Comparison of ENCODE assay signal across 17 cellular contexts in genomic region chr12:82055391-82055790, GRCh38.
DNase-seq lines count a peak whose midpoint lies in the region; ATAC-seq, FAIRE-seq and TF ChIP-seq lines count a peak whose summit lies in the region.
"Had no signal": no experiment of that assay in that cellular context is flagged by ENCODE, and none has a peak within 500 bp of the region (broad histone marks: within the 10 kb centered on the region; RNA-seq: fewer than 3 reads in every experiment).

No MANE protein-coding gene starts in this region.

- no peaks in the 10 kb centered on the region for H3K9me3 ChIP-seq in GM12878 (replicated peaks; ENCODE audit: control insufficient read depth, insufficient read depth, low read length)
- H3K9me3 ChIP-seq: BLaER1, Caco-2 had no signal

- no peaks in the 10 kb centered on the region for H3K27me3 ChIP-seq in GM12878 (replicated peaks in 1 of 2; ENCODE audit: control insufficient read depth in 2 of 2, insufficient read depth in 2 of 2, low read length in 1 of 2)
- H3K27me3 ChIP-seq: BLaER1 had no signal

- H3K79me2 ChIP-seq in GM12878 (ENCODE audit: control insufficient read depth, insufficient read depth, low read length): no peaks in the 10 kb centered on the region

- no peak overlapping the region for H3K9ac ChIP-seq in GM12878 (ENCODE audit: control insufficient read depth, insufficient read depth, low read length)
- H3K9ac ChIP-seq: BLaER1 had no signal

- no peak for TF ChIP-seq POLR2A in GM12878 (IDR thresholded peaks at IDR 0.05; ENCODE audit: low read depth, low read length)

- intact Hi-C loops in Right ventricle myocardium inferior (cut with DNase I) (no loop called here), cardiac septum (cut with DNase I) (no loop called here), GM12878 (cut with micrococcal nuclease; ENCODE audit: unreplicated experiment) (no loop called here)

- CTCF ChIA-PET in GM12878 (lab: Yijun Ruan, JAX): interaction anchor here (1.0 to 1.5 kb wide), 4 partner anchors 9 to 256 kb away, joined by 3 read pairs; no protein-coding TSS in a partner anchor

- SMC1A ChIA-PET in GM12878 (lab: Charles Lee; ENCODE audit: uncharacterized antibody, unreplicated experiment): interaction anchor here (0.6 to 1.3 kb wide), 3 partner anchors 8 to 10 kb away, joined by 3 read pairs; no protein-coding TSS in a partner anchor

- WGBS in GM12878 (ENCODE audit: insufficient coverage, insufficient replicate concordance, low lambda C conversion rate, missing lambda C conversion rate): 0% methylated on average over 1 of the region's 1 CpG

- in situ Hi-C loops in GM12878 (cut with MboI): no loop called here

- no peak overlapping the region for H3K27ac ChIP-seq in GM12878 (ENCODE audit: control insufficient read depth, insufficient read depth)
- H3K27ac ChIP-seq: BLaER1 had no signal

- no peaks in the 10 kb centered on the region for H3K36me3 ChIP-seq in GM12878 (ENCODE audit: control insufficient read depth in 2 of 2, insufficient read depth in 2 of 2, low read length in 1 of 2)
- H3K36me3 ChIP-seq: BLaER1 had no signal

- H4K20me1 ChIP-seq in GM12878 (ENCODE audit: control insufficient read depth, insufficient read depth): no peaks in the 10 kb centered on the region
- H4K20me1 ChIP-seq: BLaER1 had no signal

- POLR2A ChIA-PET in GM12878 (lab: Charles Lee): interaction anchor here (0.9 kb wide), 1 partner anchor 87 kb away, joined by 3 read pairs; no protein-coding TSS in a partner anchor

- H2AFZ ChIP-seq in GM12878 (ENCODE audit: control insufficient read depth, low read depth, low read length): no peak overlapping the region

- TF ChIP-seq CTCF in GM12878 (IDR thresholded peaks at IDR 0.05 in 2 of 3, conservative IDR thresholded peaks at IDR 0.05 in 1 of 3; ENCODE audit: control insufficient read depth in 2 of 3, extremely low read depth in 1 of 3, insufficient read depth in 1 of 3, low read depth in 3 of 3, low read length in 3 of 3): no peak

- H3K4me1 ChIP-seq in GM12878 (ENCODE audit: control insufficient read depth, insufficient read depth, low read length): no peaks in the 10 kb centered on the region
- H3K4me1 ChIP-seq: BLaER1, Caco-2 had no signal

- RAD21 ChIA-PET in GM12878 (lab: Charles Lee; ENCODE audit: unreplicated experiment): no interaction called here

- no peak for FAIRE-seq in GM12878 (lab: Jason Lieb, UNC)

- no peak for TF ChIP-seq RAD21 in GM12878 (IDR thresholded peaks at IDR 0.05; ENCODE audit: insufficient read depth, low read depth, low read length)

- no peak for TF ChIP-seq EP300 in GM12878 (IDR thresholded peaks at IDR 0.05; ENCODE audit: borderline replicate concordance in 1 of 2, control insufficient read depth in 1 of 2, low read depth in 2 of 2, low read length in 2 of 2)

- ATAC-seq in Right ventricle myocardium inferior (no peak), GM12878 (peak; percentile 82), GM19397 (IDR thresholded peaks at IDR 0.05; ENCODE audit: unreplicated experiment) (no peak)
- peak; percentile 23 for ATAC-seq in stimulated activated naive CD8-positive, alpha-beta T cell treated with anti-CD3 and anti-CD28 coated beads, Interleukin-15, Interleukin-2, amounts not matched to agents 100 U/mL and 50 U/mL, for 24 hours

- peak; percentile 3 for DNase-seq in activated CD4-positive, alpha-beta T cell treated with anti-CD3 and anti-CD28 coated beads for 48 hours
- DNase-seq in activated CD4-positive, alpha-beta T cell treated with anti-CD3 and anti-CD28 coated beads, Interleukin-2, amount 50 U/mL, for 1 hour: no peak
- peak; percentile 39 for DNase-seq in Right ventricle myocardium inferior (ENCODE audit: missing footprints)
- no peak for DNase-seq in cardiac septum (ENCODE audit: low spot score)
- no peak for DNase-seq in GM12878 (ENCODE audit: low read depth, low spot score)
- no peak for DNase-seq in stimulated activated naive CD8-positive, alpha-beta T cell treated with anti-CD3 and anti-CD28 coated beads, Interleukin-15, Interleukin-2, amounts not matched to agents 100 U/mL and 50 U/mL, for 24 hours
- DNase-seq in NCI-H82 treated with DMSO at 0.1 percent for 48 hours (lab: John Stamatoyannopoulos, UW; ENCODE audit: unreplicated experiment): no peak
- DNase-seq: 8988T; AML-193; Caco-2; CD8-positive, alpha-beta memory T cell; DND-41; GDM1; GOT3; H9 had no signal

- H3K4me3 ChIP-seq in GM12878: no peak overlapping the region
- H3K4me3 ChIP-seq: BLaER1 had no signal

- no TSS peak for BruUV-seq in GM12878 (replicated peaks; lab: Mats Ljungman, UMichigan)

- H3K4me2 ChIP-seq in GM12878 (ENCODE audit: control insufficient read depth, insufficient read depth): no peak overlapping the region
- H3K4me2 ChIP-seq: BLaER1 had no signal

TF ChIP-seq in GM12878, 131 proteins besides CTCF, POLR2A, EP300 and RAD21:
- TF ChIP-seq MXI1 (IDR thresholded peaks at IDR 0.05; ENCODE audit: low read depth, low read length) (no peak), E2F4 (IDR thresholded peaks at IDR 0.05; ENCODE audit: low read depth, low read length) (no peak), BHLHE40 (IDR thresholded peaks at IDR 0.05; ENCODE audit: borderline replicate concordance in 1 of 2, low read depth in 2 of 2, low read length in 1 of 2) (0 out of 4 replicates have a peak, but pooled peaks of 1 of the 2 experiments have one; percentile 11)

Comparison
In these comparisons a context has a peak if more than half of its experiments do, and no peak if none do; other contexts are left out.
1. DNase-seq: peak in activated CD4-positive, alpha-beta T cell treated with anti-CD3 and anti-CD28 coated beads for 48 hours (single experiment) and Right ventricle myocardium inferior (single experiment); none in activated CD4-positive, alpha-beta T cell treated with anti-CD3 and anti-CD28 coated beads, Interleukin-2, amount 50 U/mL, for 1 hour (single experiment), cardiac septum (single experiment), GM12878 (single experiment), stimulated activated naive CD8-positive, alpha-beta T cell treated with anti-CD3 and anti-CD28 coated beads, Interleukin-15, Interleukin-2, amounts not matched to agents 100 U/mL and 50 U/mL, for 24 hours (single experiment) and NCI-H82 treated with DMSO at 0.1 percent for 48 hours (single experiment).
2. ATAC-seq: peak in GM12878 (single experiment) and stimulated activated naive CD8-positive, alpha-beta T cell treated with anti-CD3 and anti-CD28 coated beads, Interleukin-15, Interleukin-2, amounts not matched to agents 100 U/mL and 50 U/mL, for 24 hours (single experiment); none in Right ventricle myocardium inferior (single experiment) and GM19397 (single experiment).